Comparison of ENCODE assay signal across 1 cellular context in genomic region chr11:117437791-117438130, GRCh38.
TF ChIP-seq lines count a peak whose summit lies in the region.

No MANE protein-coding gene starts in this region.

TF ChIP-seq in GM23338, 12 proteins besides CTCF, POLR2A, EP300 and RAD21 (continued from another document):
- TF ChIP-seq REST (IDR thresholded peaks at IDR 0.05; ENCODE audit: unreplicated experiment) = no peak
- no peak for TF ChIP-seq ZNF462 (CRISPR knock-in tag; IDR thresholded peaks at IDR 0.05)
- TF ChIP-seq ZNF114 (CRISPR knock-in tag; IDR thresholded peaks at IDR 0.05) = no peak
- no peak for TF ChIP-seq JUNB (IDR thresholded peaks at IDR 0.05; ENCODE audit: unreplicated experiment)
- TF ChIP-seq ZNF331 (CRISPR knock-in tag; IDR thresholded peaks at IDR 0.05; ENCODE audit: low read depth) = no peak
- no peak for TF ChIP-seq NANOG (IDR thresholded peaks at IDR 0.05; ENCODE audit: borderline replicate concordance)
- no peak for TF ChIP-seq EZH2phosphoT487 (IDR thresholded peaks at IDR 0.05; ENCODE audit: unreplicated experiment)
- no peak for TF ChIP-seq CREB1 (CRISPR knock-in tag; IDR thresholded peaks at IDR 0.05; ENCODE audit: low read depth)
- no peak for TF ChIP-seq POLR2AphosphoS5 (IDR thresholded peaks at IDR 0.05; ENCODE audit: low read depth)
- TF ChIP-seq EZH2 (IDR thresholded peaks at IDR 0.05; ENCODE audit: low read depth, unreplicated experiment) = no peak
